ENCODE assay signal across 20 cellular contexts in genomic region chr2:74593826-74594467, GRCh38. TPM values are rescaled to one million over a fixed set of nuclear protein-coding genes. Genes with fewer than 3 reads are reported as not detected.
A peak's percentile ranks its signal among the peaks of the same experiment; 100 is the strongest.
DNase-seq lines count a peak whose midpoint lies in the region; ATAC-seq, FAIRE-seq and TF ChIP-seq lines count a peak whose summit lies in the region.
"Had no signal": no experiment of that assay in that cellular context is flagged by ENCODE, and none has a peak within 500 bp of the region (broad histone marks: within the 10 kb centered on the region; RNA-seq: fewer than 3 reads in every experiment).

No MANE protein-coding gene starts in this region.

- no peak overlapping the region for H3K9ac ChIP-seq in SK-N-SH
- H3K9ac ChIP-seq in neuronal stem cell (ENCODE audit: low read depth, low read length, poor library complexity) = no peak overlapping the region

- ATAC-seq in SK-N-SH treated with all-trans-retinoic acid at 6 μM for 48 hours (no peak; the same call in 2 of the 3 replicates), GM18498 (IDR thresholded peaks at IDR 0.05; ENCODE audit: unreplicated experiment) (no peak)
- ATAC-seq: GM12878, Panc1 had no signal

- H3K9me3 Mint-ChIP-seq in MCF 10A (ENCODE audit: unreplicated experiment) = no peaks in the 10 kb centered on the region
- H3K9me3 Mint-ChIP-seq: CD14-positive monocyte had no signal

- H2AFZ ChIP-seq in SK-N-SH (ENCODE audit: low read depth) (no peak overlapping the region), neuronal stem cell (ENCODE audit: low read length) (no peak overlapping the region)

- no peak overlapping the region for H2BK120ac ChIP-seq in neuronal stem cell (ENCODE audit: low read depth, low read length)

- H3K4ac ChIP-seq in neuronal stem cell (ENCODE audit: low read length) = no peak overlapping the region

- no peak overlapping the region for H3K4me2 ChIP-seq in SK-N-SH
- H3K4me2 ChIP-seq in neuronal stem cell (ENCODE audit: insufficient read depth, low read length, poor library complexity, severe bottlenecking) = no peak overlapping the region

- H2BK12ac ChIP-seq in neuronal stem cell (ENCODE audit: low read length) = no peak overlapping the region

- H3K14ac ChIP-seq in neuronal stem cell (ENCODE audit: low read length) = no peak overlapping the region

- no peaks in the 10 kb centered on the region for H3K9me2 ChIP-seq in SK-N-SH

- H3K27me3 ChIP-seq in SK-N-SH (ENCODE audit: insufficient read depth) (no peaks in the 10 kb centered on the region; the same call in 1 of the 2 replicates), bronchial epithelial cell (ENCODE audit: control insufficient read depth, insufficient read depth, low read length) (peaks cover 1% of the 10 kb centered on the region), small intestine (ENCODE audit: control insufficient read depth in 2 of 2, insufficient read depth in 2 of 2, low read length in 2 of 2) (no peaks in the 10 kb centered on the region), neuronal stem cell (ENCODE audit: control insufficient read depth in 3 of 3, insufficient read depth in 3 of 3, low read depth in 1 of 3, low read length in 3 of 3) (peaks cover 0 to 50% (median 0%) of the 10 kb centered on the region in 3 experiments)

- POLR2A ChIA-PET in SK-N-SH (lab: Yijun Ruan, JAX) (no interaction called here), MCF 10A (lab: Yijun Ruan, JAX) (no interaction called here)

- H3K27ac Mint-ChIP-seq in MCF 10A (ENCODE audit: low read depth, unreplicated experiment) = no peak overlapping the region
- H3K27ac Mint-ChIP-seq: CD14-positive monocyte had no signal

- WGBS in SK-N-SH (ENCODE audit: low lambda C conversion rate) = 85% methylated on average over 2 of the region's 2 CpGs
- 23 to 63% (median 50%) methylated on average over 2 of the region's 2 CpGs for WGBS in small intestine, 3 donors
- WGBS in neuronal stem cell (ENCODE audit: extremely low coverage in 2 of 2, insufficient read length in 2 of 2, insufficient replicate concordance in 1 of 2), 2 donors = no CpG with 5 or more reads among the region's 2 CpGs

- H3K36me3 ChIP-seq in SK-N-SH (replicated peaks in 1 of 2; ENCODE audit: control insufficient read depth in 1 of 2, insufficient read depth in 2 of 2, low read length in 1 of 2) = no peaks in the 10 kb centered on the region
- no peaks in the 10 kb centered on the region for H3K36me3 ChIP-seq in bronchial epithelial cell (ENCODE audit: control insufficient read depth, insufficient read depth, low read length)
- H3K36me3 ChIP-seq in small intestine (ENCODE audit: control insufficient read depth in 2 of 2, insufficient read depth in 2 of 2, low read length in 2 of 2) = no peaks in the 10 kb centered on the region
- H3K36me3 ChIP-seq in neuronal stem cell (replicated peaks in 1 of 2; ENCODE audit: control insufficient read depth in 2 of 2, insufficient read depth in 2 of 2, low read length in 2 of 2) = no peaks in the 10 kb centered on the region

- TF ChIP-seq EP300 in SK-N-SH (IDR thresholded peaks at IDR 0.05; ENCODE audit: borderline replicate concordance in 1 of 2, low read depth in 1 of 2, low read length in 1 of 2) = 0 out of 4 replicates have a peak, but pooled peaks of 1 of the 2 experiments have one; percentile 13

- H3K4me1 ChIP-seq in SK-N-SH (ENCODE audit: control insufficient read depth in 1 of 2, insufficient read depth in 2 of 2, low read depth in 1 of 2, low read length in 1 of 2) (peaks cover 0 to 5% of the 10 kb centered on the region in 2 experiments; a peak in 2 of 4 replicates), small intestine (ENCODE audit: control insufficient read depth in 2 of 2, insufficient read depth in 1 of 2, low read depth in 1 of 2, low read length in 1 of 2) (no peaks in the 10 kb centered on the region), neuronal stem cell (ENCODE audit: control insufficient read depth in 2 of 2, insufficient read depth in 1 of 2, low read depth in 1 of 2, low read length in 2 of 2) (no peaks in the 10 kb centered on the region)

- H3K79me1 ChIP-seq in neuronal stem cell (ENCODE audit: low read depth, low read length) = no peaks in the 10 kb centered on the region

- H3K4me3 Mint-ChIP-seq in MCF 10A (ENCODE audit: unreplicated experiment) = no peak overlapping the region

- H3K27me3 Mint-ChIP-seq in MCF 10A (ENCODE audit: insufficient read depth, unreplicated experiment) = peaks cover 34% of the 10 kb centered on the region

- H2AK5ac ChIP-seq in neuronal stem cell (ENCODE audit: low read depth, low read length) = no peak overlapping the region

- CTCF ChIA-PET in SK-N-SH (lab: Yijun Ruan, JAX) = interaction anchor here (1.4 kb wide), 1 partner anchor 111 kb away, joined by 5 read pairs; the partner anchor contains the start of genes CCDC142 and TTC31
- CTCF ChIA-PET in MCF 10A (lab: Yijun Ruan, JAX) = interaction anchor here (0.6 to 1.0 kb wide), 2 partner anchors 110 to 123 kb away, joined by 3 to 6 read pairs; no protein-coding TSS in a partner anchor

- DNase-seq in SK-N-SH = no peak
- peak; percentile 58 for DNase-seq in LHCN-M2 (ENCODE audit: low read depth)
- peak; percentile 13 for DNase-seq in bronchial epithelial cell (ENCODE audit: low read depth)
- peak; percentile 32 for DNase-seq in small intestine
- no peak for DNase-seq in neuronal stem cell (ENCODE audit: low spot score)
- DNase-seq in MCF 10A (ENCODE audit: unreplicated experiment) = no peak
- DNase-seq: COR-L47, DMS153, EL, NCI-H1048, NCI-H146, NCI-H2081 treated with DMSO at 0.1 percent for 48 hours, NCI-H2227 treated with DMSO at 0.1 percent for 48 hours, SHP77 treated with DMSO at 0.1 percent for 48 hours had no signal

- H2BK15ac ChIP-seq in neuronal stem cell (ENCODE audit: low read length) = no peak overlapping the region

- no peaks in the 10 kb centered on the region for H3K36me3 Mint-ChIP-seq in MCF 10A (ENCODE audit: insufficient read depth, unreplicated experiment)
- H3K36me3 Mint-ChIP-seq: CD14-positive monocyte had no signal

- H4K8ac ChIP-seq in neuronal stem cell (ENCODE audit: low read depth, low read length) = no peak overlapping the region

- no peak overlapping the region for H2BK5ac ChIP-seq in neuronal stem cell (ENCODE audit: low read length)

- no peak overlapping the region for H3K18ac ChIP-seq in neuronal stem cell (ENCODE audit: low read length)

- no peak for TF ChIP-seq RAD21 in SK-N-SH (IDR thresholded peaks at IDR 0.05; ENCODE audit: low read length)

- H3K27ac ChIP-seq in SK-N-SH (ENCODE audit: low read depth in 2 of 2, low read length in 1 of 2) = peak overlapping the region; percentile 2 to 54; a peak in 1 of 4 replicates
- H3K27ac ChIP-seq in small intestine (ENCODE audit: low read depth in 1 of 2, low read length in 1 of 2) = no peak overlapping the region
- no peak overlapping the region for H3K27ac ChIP-seq in neuronal stem cell (replicated peaks; ENCODE audit: low read length)

- H3K4me3 ChIP-seq in SK-N-SH (ENCODE audit: low read depth in 2 of 2, low read length in 1 of 2) = no peak overlapping the region
- no peak overlapping the region for H3K4me3 ChIP-seq in bronchial epithelial cell (ENCODE audit: low read depth, low read length)
- no peak overlapping the region for H3K4me3 ChIP-seq in small intestine (ENCODE audit: low read depth in 1 of 2, low read length in 2 of 2)
- H3K4me3 ChIP-seq in neuronal stem cell (ENCODE audit: low read length in 2 of 2) = no peak overlapping the region
- H3K4me3 ChIP-seq: GM12878 had no signal

- H4K20me1 ChIP-seq in SK-N-SH (ENCODE audit: insufficient read depth) = no peaks in the 10 kb centered on the region

- no peak overlapping the region for H4K91ac ChIP-seq in neuronal stem cell (ENCODE audit: low read depth, low read length, poor library complexity)

- peaks cover 9% of the 10 kb centered on the region for H3K4me1 Mint-ChIP-seq in MCF 10A (ENCODE audit: insufficient read depth, unreplicated experiment)

- FAIRE-seq in bronchial epithelial cell (lab: Jason Lieb, UNC) (no peak), small intestine (lab: Jason Lieb, UNC) (no peak)
- FAIRE-seq: GM12878 had no signal

- no peak overlapping the region for H3K23ac ChIP-seq in neuronal stem cell (ENCODE audit: low read depth, low read length, poor library complexity)

- H3K9me3 ChIP-seq in SK-N-SH (no peaks in the 10 kb centered on the region), small intestine (ENCODE audit: control insufficient read depth, low read depth) (no peaks in the 10 kb centered on the region), neuronal stem cell (replicated peaks in 1 of 2; ENCODE audit: control insufficient read depth in 2 of 2, insufficient read depth in 1 of 2, low read depth in 1 of 2, low read length in 2 of 2) (no peaks in the 10 kb centered on the region)

- H3K79me2 ChIP-seq in SK-N-SH (ENCODE audit: insufficient read depth) = no peaks in the 10 kb centered on the region

- TF ChIP-seq CTCF in SK-N-SH (IDR thresholded peaks at IDR 0.05) = no peak
- no peak for TF ChIP-seq CTCF in bronchial epithelial cell (IDR thresholded peaks at IDR 0.05; ENCODE audit: insufficient read depth, low read length, severe bottlenecking)
- TF ChIP-seq CTCF in MCF 10A (IDR thresholded peaks at IDR 0.05; ENCODE audit: unreplicated experiment) = no peak

- BruUV-seq in MCF 10A (replicated peaks; lab: Mats Ljungman, UMichigan) = no TSS peak

- no peaks in the 10 kb centered on the region for H3F3A ChIP-seq in SK-N-SH (replicated peaks; ENCODE audit: insufficient read depth)

- intact Hi-C loops in MCF 10A (cut with micrococcal nuclease) = no loop called here

RNA-seq across cellular contexts. Expression of gene DOK1, which starts 39.4 kb away (rescaled TPM):
- polyA plus RNA-seq in SK-N-SH (2012; rRNA removed) (25.3 and 28.1 TPM in 2 replicates), small intestine (10 to 100 TPM in 2 of 3 donors, 1 to 10 TPM in 1; 9.6 to 17.7 (median 15.4) TPM)
- polyA plus RNA-seq in SK-N-SH (2012; cell fraction: cytosol; rRNA removed) = 17.3 and 21.5 TPM in 2 replicates
- 34.7 and 50.7 TPM in 2 replicates for polyA plus RNA-seq in SK-N-SH (2012; cell fraction: nucleus; rRNA removed)
- total RNA-seq in LHCN-M2 (2014; rRNA removed) (25.1 and 33.5 TPM in 2 replicates), bronchial epithelial cell (0.51 and 1.1 TPM in 2 replicates), MCF 10A (2022) (3.4 and 4.6 TPM in 2 replicates)
- polyA plus RNA-seq in LHCN-M2 (2012) = 34.5 TPM
- 11.5 TPM for polyA plus RNA-seq in neuronal stem cell (2013, experiment 1 of 2)
- polyA plus RNA-seq in neuronal stem cell (2013, experiment 2 of 2) = 11.2 TPM

RNA-seq across cellular contexts. Expression of gene LOXL3, which starts 40.2 kb away (rescaled TPM):
- polyA plus RNA-seq in SK-N-SH (2012; rRNA removed) (47.9 and 59.3 TPM in 2 replicates), small intestine (1 to 10 TPM in 1 of 3 donors, under 1 TPM in 2; 0.22 to 2.3 (median 0.27) TPM)
- 20.3 and 30.5 TPM in 2 replicates for polyA plus RNA-seq in SK-N-SH (2012; cell fraction: cytosol; rRNA removed)
- polyA plus RNA-seq in SK-N-SH (2012; cell fraction: nucleus; rRNA removed) = 140 and 159 TPM in 2 replicates
- total RNA-seq in LHCN-M2 (2014; rRNA removed) (9.9 and 11.7 TPM in 2 replicates), bronchial epithelial cell (0.13 and 0.53 TPM in 2 replicates), MCF 10A (2022) (0.93 and 1.2 TPM in 2 replicates)
- polyA plus RNA-seq in LHCN-M2 (2012) = 9.5 TPM
- 16.9 TPM for polyA plus RNA-seq in neuronal stem cell (2013, experiment 1 of 2)
- polyA plus RNA-seq in neuronal stem cell (2013, experiment 2 of 2) = 16.9 TPM

RNA-seq across cellular contexts. Expression of gene M1AP, which starts 54.2 kb away (rescaled TPM):
- polyA plus RNA-seq in SK-N-SH (2012; rRNA removed) (0.02 and 0.03 TPM in 2 replicates), small intestine (under 1 TPM in 1 of 3 donors, not detected in 2; 0.13 TPM)
- polyA plus RNA-seq in SK-N-SH (2012; cell fraction: cytosol; rRNA removed) = 0.04 and 0.06 TPM in 2 replicates
- polyA plus RNA-seq in SK-N-SH (2012; cell fraction: nucleus; rRNA removed) = 0.14 and 0.27 TPM in 2 replicates
- total RNA-seq in LHCN-M2 (2014; rRNA removed) (0.06 TPM in 1 of 2 replicates, not detected in the other), bronchial epithelial cell (0.53 and 1.0 TPM in 2 replicates), MCF 10A (2022) (not detected in 2 replicates)
- 0.04 TPM for polyA plus RNA-seq in LHCN-M2 (2012)
- 0.73 TPM for polyA plus RNA-seq in neuronal stem cell (2013, experiment 1 of 2)
- polyA plus RNA-seq in neuronal stem cell (2013, experiment 2 of 2) = 0.98 TPM
- total RNA-seq: A172 had no signal

Comparison
In these comparisons a context has a peak if more than half of its experiments do, and no peak if none do; other contexts are left out.
1. DNase-seq: peak in LHCN-M2 (single experiment), bronchial epithelial cell (single experiment) and small intestine (single experiment); none in SK-N-SH (single experiment), neuronal stem cell (single experiment) and MCF 10A (single experiment).
2. H3K27ac ChIP-seq: peak in SK-N-SH (2 of 2); none in small intestine (0 of 2) and neuronal stem cell (single experiment).